Comparison of ENCODE assay signal across 15 cellular contexts in the genomic region with DNA sequence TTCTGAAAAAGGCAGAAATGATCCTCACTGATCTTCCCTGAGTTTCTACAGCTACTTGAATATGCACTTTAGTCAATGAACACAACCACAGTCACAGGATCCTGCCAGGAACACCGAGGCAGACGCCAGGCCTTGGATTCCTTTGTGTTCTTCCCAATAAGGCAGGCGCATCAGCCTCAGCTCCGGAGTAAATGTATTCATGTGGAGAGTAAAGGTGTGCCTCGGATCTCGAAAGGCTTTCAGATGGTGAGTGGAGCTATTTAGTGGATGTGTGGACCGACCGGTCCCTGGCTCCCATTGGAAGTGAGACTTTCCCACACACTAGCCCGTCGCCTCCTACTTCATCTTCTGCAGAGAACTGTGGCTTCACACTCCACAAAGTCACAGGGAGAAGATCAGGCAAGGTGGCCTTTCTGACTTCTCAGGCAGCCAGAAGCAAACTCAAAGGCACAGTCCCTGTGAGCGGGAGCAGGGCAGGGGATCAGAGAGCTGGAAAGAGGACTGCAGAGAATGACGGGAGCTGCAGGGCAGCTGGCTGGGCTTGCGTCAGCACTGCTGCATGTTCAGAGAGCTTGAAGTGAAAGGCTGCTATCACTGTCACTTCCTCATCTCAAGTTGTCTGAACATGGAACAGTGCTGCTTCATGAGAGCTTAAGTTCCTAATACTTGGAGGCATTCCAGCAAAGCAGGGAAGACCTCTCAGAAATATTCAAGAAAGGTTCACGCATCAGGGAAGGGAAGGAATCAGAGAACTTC. TPM values are rescaled to one million over a fixed set of nuclear protein-coding genes. Genes with fewer than 3 reads are reported as not detected.
DNase-seq lines count a peak whose midpoint lies in the region; ATAC-seq, FAIRE-seq and TF ChIP-seq lines count a peak whose summit lies in the region.
"Had no signal": no experiment of that assay in that cellular context is flagged by ENCODE, and none has a peak within 500 bp of the region (broad histone marks: within the 10 kb centered on the region; RNA-seq: fewer than 3 reads in every experiment).

No MANE protein-coding gene starts in this region.

- ATAC-seq in pancreas, result peak in 3 of 4 donors; percentile 17 to 56 (median 54)
- no peak for ATAC-seq in foreskin keratinocyte
- ATAC-seq: CD8-positive, alpha-beta T cell had no signal

- H2AFZ ChIP-seq in SK-N-SH (ENCODE audit: low read depth), result no peak overlapping the region

- POLR2A ChIA-PET in SK-N-SH (lab: Yijun Ruan, JAX), result no interaction called here

- FAIRE-seq in pancreas (lab: Jason Lieb, UNC), result no peak

- 0 out of 2 replicates have a peak, but pooled peaks cover 3% of the 10 kb centered on the region for H4K20me1 ChIP-seq in SK-N-SH (ENCODE audit: insufficient read depth)

- intact Hi-C loops in pancreas (cut with DNase I), result no loop called here

- H3K4me1 ChIP-seq in cardiac muscle cell (ENCODE audit: low read depth) (peaks cover 7% of the 10 kb centered on the region), pancreas (peaks cover 0 to 5% (median 0%) of the 10 kb centered on the region in 3 donors), SK-N-SH (ENCODE audit: control insufficient read depth in 1 of 2, insufficient read depth in 2 of 2, low read depth in 1 of 2, low read length in 1 of 2) (no peaks in the 10 kb centered on the region), foreskin keratinocyte (no peaks in the 10 kb centered on the region)
- no peaks in the 10 kb centered on the region for H3K4me1 ChIP-seq in effector memory CD4-positive, alpha-beta T cell (ENCODE audit: control insufficient read depth, insufficient read depth, low read length, poor library complexity, severe bottlenecking)
- H3K4me1 ChIP-seq: colonic mucosa had no signal

- H3K27me3 Mint-ChIP-seq in endothelial cell (ENCODE audit: unreplicated experiment), result peaks cover 5% of the 10 kb centered on the region
- H3K27me3 Mint-ChIP-seq: activated CD4-positive, alpha-beta memory T cell treated with anti-CD3 and anti-CD28 coated beads, Interleukin-2, amount 10 ng/mL, durations not matched to agents 7 days and 5 days; activated naive CD4-positive, alpha-beta T cell treated with anti-CD3 and anti-CD28 coated beads, Interleukin-2, amount 50 U/mL, for 24 hours had no signal

- H3K4me1 Mint-ChIP-seq in endothelial cell (ENCODE audit: unreplicated experiment), result no peaks in the 10 kb centered on the region

- DNase-seq in H7 (peak; percentile 30), NOMO-1 treated with dmso at 0.1 percent for 144 hours (lab: John Stamatoyannopoulos, UW; ENCODE audit: unreplicated experiment) (peak; percentile 12), cardiac muscle cell (ENCODE audit: low read depth in 1 of 2, low spot score in 1 of 2) (peak in 1 of 2 donors; percentile 60), pancreas (no peak), SK-N-SH (no peak), endothelial cell (ENCODE audit: low spot score) (no peak), foreskin keratinocyte (no peak)
- DNase-seq in effector memory CD4-positive, alpha-beta T cell, result no peak
- DNase-seq: activated CD4-positive, alpha-beta memory T cell treated with anti-CD3 and anti-CD28 coated beads, Interleukin-2, amount 10 ng/mL, durations not matched to agents 7 days and 5 days; CD8-positive, alpha-beta T cell; colonic mucosa; NCI-H1092 treated with DMSO at 0.1 percent for 48 hours; NCI-H69 had no signal

- H3K4me3 ChIP-seq in H7 (ENCODE audit: insufficient read depth, low read depth, low read length) (no peak overlapping the region), cardiac muscle cell (no peak overlapping the region), pancreas (no peak overlapping the region), SK-N-SH (ENCODE audit: low read depth in 2 of 2, low read length in 1 of 2) (no peak overlapping the region)
- H3K4me3 ChIP-seq in effector memory CD4-positive, alpha-beta T cell (ENCODE audit: insufficient read depth, low read depth, low read length, poor library complexity, severe bottlenecking), result no peak overlapping the region
- H3K4me3 ChIP-seq: colonic mucosa, gastrocnemius medialis had no signal

- H3K79me2 ChIP-seq in SK-N-SH (ENCODE audit: insufficient read depth), result peaks cover 14% of the 10 kb centered on the region; the same call in 1 of the 2 replicates

- no peaks in the 10 kb centered on the region for H3F3A ChIP-seq in SK-N-SH (replicated peaks; ENCODE audit: insufficient read depth)

- H3K9me3 ChIP-seq in cardiac muscle cell (ENCODE audit: low read depth), result no peaks in the 10 kb centered on the region
- no peaks in the 10 kb centered on the region for H3K9me3 ChIP-seq in pancreas
- H3K9me3 ChIP-seq in SK-N-SH, result no peaks in the 10 kb centered on the region
- no peaks in the 10 kb centered on the region for H3K9me3 ChIP-seq in effector memory CD4-positive, alpha-beta T cell (ENCODE audit: control insufficient read depth, low read length)
- H3K9me3 ChIP-seq: colonic mucosa, gastrocnemius medialis had no signal

- H3K27ac ChIP-seq in cardiac muscle cell, result peak overlapping the region; percentile 49
- no peak overlapping the region for H3K27ac ChIP-seq in pancreas
- H3K27ac ChIP-seq in SK-N-SH (ENCODE audit: low read depth in 2 of 2, low read length in 1 of 2), result no peak overlapping the region
- no peak overlapping the region for H3K27ac ChIP-seq in effector memory CD4-positive, alpha-beta T cell (ENCODE audit: insufficient read depth, low read length, poor library complexity, severe bottlenecking)
- H3K27ac ChIP-seq in foreskin keratinocyte, result no peak overlapping the region
- H3K27ac ChIP-seq: colonic mucosa, gastrocnemius medialis had no signal

- TF ChIP-seq CTCF in cardiac muscle cell (IDR thresholded peaks at IDR 0.05; ENCODE audit: low read depth, low read length), result no peak
- no peak for TF ChIP-seq CTCF in pancreas (IDR thresholded peaks at IDR 0.05)
- no peak for TF ChIP-seq CTCF in SK-N-SH (IDR thresholded peaks at IDR 0.05)
- no peak for TF ChIP-seq CTCF in endothelial cell (IDR thresholded peaks at IDR 0.05; ENCODE audit: unreplicated experiment)
- TF ChIP-seq CTCF in foreskin keratinocyte (conservative IDR thresholded peaks at IDR 0.05), result no peak

- 92 to 95% methylated on average over 14 of the region's 14 CpGs for WGBS in pancreas, 2 donors
- 97% methylated on average over 14 of the region's 14 CpGs for WGBS in SK-N-SH (ENCODE audit: low lambda C conversion rate)

- no peak overlapping the region for H3K4me2 ChIP-seq in SK-N-SH

- CTCF ChIA-PET in SK-N-SH (lab: Yijun Ruan, JAX), result interaction anchor here (1.1 to 1.7 kb wide), 2 partner anchors 21 to 194 kb away, joined by 3 to 4 read pairs; no protein-coding TSS in a partner anchor

- H3K27me3 ChIP-seq in H7 (ENCODE audit: control insufficient read depth, insufficient read depth, low read length) (no peaks in the 10 kb centered on the region), cardiac muscle cell (no peaks in the 10 kb centered on the region), pancreas (no peaks in the 10 kb centered on the region), SK-N-SH (ENCODE audit: insufficient read depth) (no peaks in the 10 kb centered on the region), foreskin keratinocyte (no peaks in the 10 kb centered on the region)
- H3K27me3 ChIP-seq in effector memory CD4-positive, alpha-beta T cell (replicated peaks; ENCODE audit: control insufficient read depth, insufficient read depth, low read length, poor library complexity, severe bottlenecking), result no peaks in the 10 kb centered on the region
- H3K27me3 ChIP-seq: colonic mucosa, gastrocnemius medialis had no signal

- H3K9me2 ChIP-seq in SK-N-SH, result no peaks in the 10 kb centered on the region

- H3K36me3 ChIP-seq in H7 (replicated peaks; ENCODE audit: control insufficient read depth, insufficient read depth, low read length), result peaks cover 2% of the 10 kb centered on the region
- H3K36me3 ChIP-seq in cardiac muscle cell, result no peaks in the 10 kb centered on the region
- H3K36me3 ChIP-seq in pancreas, result peaks cover 0 to 10% (median 0%) of the 10 kb centered on the region in 3 donors
- H3K36me3 ChIP-seq in SK-N-SH (replicated peaks in 1 of 2; ENCODE audit: control insufficient read depth in 1 of 2, insufficient read depth in 2 of 2, low read length in 1 of 2), result peaks cover 0 to 12% of the 10 kb centered on the region in 2 experiments
- peaks cover 6% of the 10 kb centered on the region for H3K36me3 ChIP-seq in effector memory CD4-positive, alpha-beta T cell (ENCODE audit: control insufficient read depth, insufficient read depth, low read length)
- H3K36me3 ChIP-seq: colonic mucosa had no signal

- H3K9ac ChIP-seq in SK-N-SH, result no peak overlapping the region

- H3K4me3 Mint-ChIP-seq in endothelial cell (ENCODE audit: unreplicated experiment), result no peak overlapping the region
- H3K4me3 Mint-ChIP-seq: activated CD4-positive, alpha-beta memory T cell treated with anti-CD3 and anti-CD28 coated beads, Interleukin-2, amount 10 ng/mL, durations not matched to agents 7 days and 5 days; activated naive CD4-positive, alpha-beta T cell treated with anti-CD3 and anti-CD28 coated beads, Interleukin-2, amount 50 U/mL, for 24 hours; CD8-positive, alpha-beta T cell had no signal

- H3K9me3 Mint-ChIP-seq in endothelial cell (ENCODE audit: unreplicated experiment), result no peaks in the 10 kb centered on the region
- H3K9me3 Mint-ChIP-seq: activated CD4-positive, alpha-beta memory T cell treated with anti-CD3 and anti-CD28 coated beads, Interleukin-2, amount 10 ng/mL, durations not matched to agents 7 days and 5 days; activated naive CD4-positive, alpha-beta T cell treated with anti-CD3 and anti-CD28 coated beads, Interleukin-2, amount 50 U/mL, for 24 hours; CD8-positive, alpha-beta T cell had no signal

- TF ChIP-seq RAD21 in SK-N-SH (IDR thresholded peaks at IDR 0.05; ENCODE audit: low read length), result no peak

- H3K36me3 Mint-ChIP-seq in endothelial cell (ENCODE audit: low read depth, unreplicated experiment), result peaks cover 15% of the 10 kb centered on the region

- TF ChIP-seq EP300 in SK-N-SH (IDR thresholded peaks at IDR 0.05; ENCODE audit: borderline replicate concordance in 1 of 2, low read depth in 1 of 2, low read length in 1 of 2), result no peak

- H3K27ac Mint-ChIP-seq in endothelial cell (ENCODE audit: unreplicated experiment), result no peak overlapping the region
- H3K27ac Mint-ChIP-seq: activated CD4-positive, alpha-beta memory T cell treated with anti-CD3 and anti-CD28 coated beads, Interleukin-2, amount 10 ng/mL, durations not matched to agents 7 days and 5 days; activated naive CD4-positive, alpha-beta T cell treated with anti-CD3 and anti-CD28 coated beads, Interleukin-2, amount 50 U/mL, for 24 hours; CD8-positive, alpha-beta T cell had no signal

RNA-seq across cellular contexts. Expression of gene TGFBRAP1, which starts 20.6 kb away (rescaled TPM):
- 16.4 and 19.5 TPM in 2 replicates for total RNA-seq in H7 (2014; rRNA removed; shearing (Covaris generic))
- total RNA-seq in cardiac muscle cell (15.8 and 18.9 TPM in 2 replicates), pancreas (10 to 100 TPM in 1 of 6 donors, 1 to 10 TPM in 5; 7.2 to 11.5 (median 9.3) TPM), endothelial cell (ENCODE audit: unreplicated experiment) (18.8 TPM), foreskin keratinocyte (15.7 and 18.8 TPM in 2 replicates)
- polyA plus RNA-seq in cardiac muscle cell (11.4 and 11.5 TPM in 2 replicates), pancreas (1 to 10 TPM; 3.6 to 6.7 TPM), SK-N-SH (2012; rRNA removed) (5.7 and 6.6 TPM in 2 replicates), foreskin keratinocyte (5.8 and 7.4 TPM in 2 replicates)
- 5.2 and 6.4 TPM in 2 replicates for polyA plus RNA-seq in SK-N-SH (2012; cell fraction: cytosol; rRNA removed)
- 8.1 and 8.7 TPM in 2 replicates for polyA plus RNA-seq in SK-N-SH (2012; cell fraction: nucleus; rRNA removed)

RNA-seq across cellular contexts. Expression of gene C2orf49, which starts 28.4 kb away (rescaled TPM):
- total RNA-seq in H7 (2014; rRNA removed; shearing (Covaris generic)), result 8.4 and 11.4 TPM in 2 replicates
- total RNA-seq in cardiac muscle cell (21.5 and 37.9 TPM in 2 replicates), pancreas (10 to 100 TPM in 1 of 6 donors, 1 to 10 TPM in 5; 6.4 to 10.2 (median 7.4) TPM), endothelial cell (ENCODE audit: unreplicated experiment) (15.8 TPM), foreskin keratinocyte (16.7 and 18.4 TPM in 2 replicates)
- polyA plus RNA-seq in cardiac muscle cell (19.2 and 31.3 TPM in 2 replicates), pancreas (1 to 10 TPM; 4.2 to 5.9 TPM), SK-N-SH (2012; rRNA removed) (7.6 and 8.5 TPM in 2 replicates), foreskin keratinocyte (11.1 and 13.2 TPM in 2 replicates)
- polyA plus RNA-seq in SK-N-SH (2012; cell fraction: cytosol; rRNA removed), result 10.4 and 14.9 TPM in 2 replicates
- 3.8 and 7.8 TPM in 2 replicates for polyA plus RNA-seq in SK-N-SH (2012; cell fraction: nucleus; rRNA removed)

Comparison
In these comparisons a context has a peak if more than half of its experiments do, and no peak if none do; other contexts are left out.
1. DNase-seq: peak in H7 (single experiment) and NOMO-1 treated with dmso at 0.1 percent for 144 hours (single experiment); none in pancreas (0 of 6), SK-N-SH (single experiment), effector memory CD4-positive, alpha-beta T cell (0 of 3), endothelial cell (single experiment) and foreskin keratinocyte (0 of 2).